1 cellular context compared by ENCODE assay signal in the genomic region with DNA sequence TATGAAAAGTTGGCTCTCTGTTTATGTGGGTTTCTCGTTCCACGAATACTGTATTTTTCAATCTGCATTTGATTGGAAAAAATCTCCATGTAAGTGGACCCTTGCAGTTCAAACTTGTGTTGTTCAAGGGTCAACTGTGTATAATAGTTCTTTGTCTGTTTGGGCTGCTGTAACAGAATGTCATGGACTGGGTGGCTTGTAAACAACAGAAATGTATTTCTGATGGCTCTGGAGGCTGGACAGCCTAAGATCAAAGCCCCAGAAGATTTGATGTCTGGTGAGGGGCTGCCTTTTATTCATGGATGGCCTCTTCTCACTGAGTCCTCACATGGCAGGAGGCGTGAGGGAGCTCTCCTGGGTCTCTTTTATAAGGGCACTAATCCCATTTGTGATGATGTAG.
TF ChIP-seq lines count a peak whose summit lies in the region.

No MANE protein-coding gene starts in this region.

TF ChIP-seq in HepG2, 621 proteins besides CTCF, POLR2A, EP300 and RAD21 (continued from another document and continues in another):
- TF ChIP-seq GATAD2A (CRISPR knock-in tag; IDR thresholded peaks at IDR 0.05) (peak; percentile 57; the same call in 1 of the 2 replicates), SMC3 (IDR thresholded peaks at IDR 0.05; ENCODE audit: low read length) (no peak), MAF1 (CRISPR knock-in tag; IDR thresholded peaks at IDR 0.05; ENCODE audit: borderline replicate concordance) (no peak), SKI (IDR thresholded peaks at IDR 0.05; ENCODE audit: partially characterized antibody) (peak; percentile 15), SP5 (CRISPR knock-in tag; IDR thresholded peaks at IDR 0.05; ENCODE audit: borderline replicate concordance, low read depth) (peak; percentile 55; the same call in 1 of the 2 replicates), REXO4 (CRISPR knock-in tag; IDR thresholded peaks at IDR 0.05; ENCODE audit: borderline replicate concordance) (no peak), NFIB (CRISPR knock-in tag; IDR thresholded peaks at IDR 0.05; ENCODE audit: borderline replicate concordance) (no peak), ZNF143 (CRISPR knock-in tag; IDR thresholded peaks at IDR 0.05) (no peak), BCL6 (CRISPR knock-in tag; IDR thresholded peaks at IDR 0.05) (peak; percentile 61), ZNF335 (CRISPR knock-in tag; IDR thresholded peaks at IDR 0.05) (no peak), JUNB (CRISPR knock-in tag; IDR thresholded peaks at IDR 0.05; ENCODE audit: borderline replicate concordance) (no peak), ZNF30 (CRISPR knock-in tag; IDR thresholded peaks at IDR 0.05) (no peak), ZNF256 (CRISPR knock-in tag; conservative IDR thresholded peaks at IDR 0.05) (no peak), KDM6A (CRISPR knock-in tag; IDR thresholded peaks at IDR 0.05; ENCODE audit: low read depth) (peak; percentile 42; the same call in 1 of the 2 replicates), ZNF737 (CRISPR knock-in tag; IDR thresholded peaks at IDR 0.05; ENCODE audit: borderline replicate concordance) (no peak), ZIK1 (CRISPR knock-in tag; IDR thresholded peaks at IDR 0.05; ENCODE audit: borderline replicate concordance, low read depth) (no peak), LCORL (IDR thresholded peaks at IDR 0.05) (no peak), LCORL (CRISPR knock-in tag; IDR thresholded peaks at IDR 0.05) (no peak), KDM1A (CRISPR knock-in tag; IDR thresholded peaks at IDR 0.05) (no peak), ZNF672 (CRISPR knock-in tag; IDR thresholded peaks at IDR 0.05) (no peak), FOXC1 (CRISPR knock-in tag; IDR thresholded peaks at IDR 0.05; ENCODE audit: borderline replicate concordance) (no peak), MEIS1 (CRISPR knock-in tag; IDR thresholded peaks at IDR 0.05; ENCODE audit: borderline replicate concordance) (no peak), ZFAT (CRISPR knock-in tag; conservative IDR thresholded peaks at IDR 0.05) (no peak), NFKB2 (CRISPR knock-in tag; IDR thresholded peaks at IDR 0.05; ENCODE audit: borderline replicate concordance) (no peak)
- TF ChIP-seq, protein P1, sequence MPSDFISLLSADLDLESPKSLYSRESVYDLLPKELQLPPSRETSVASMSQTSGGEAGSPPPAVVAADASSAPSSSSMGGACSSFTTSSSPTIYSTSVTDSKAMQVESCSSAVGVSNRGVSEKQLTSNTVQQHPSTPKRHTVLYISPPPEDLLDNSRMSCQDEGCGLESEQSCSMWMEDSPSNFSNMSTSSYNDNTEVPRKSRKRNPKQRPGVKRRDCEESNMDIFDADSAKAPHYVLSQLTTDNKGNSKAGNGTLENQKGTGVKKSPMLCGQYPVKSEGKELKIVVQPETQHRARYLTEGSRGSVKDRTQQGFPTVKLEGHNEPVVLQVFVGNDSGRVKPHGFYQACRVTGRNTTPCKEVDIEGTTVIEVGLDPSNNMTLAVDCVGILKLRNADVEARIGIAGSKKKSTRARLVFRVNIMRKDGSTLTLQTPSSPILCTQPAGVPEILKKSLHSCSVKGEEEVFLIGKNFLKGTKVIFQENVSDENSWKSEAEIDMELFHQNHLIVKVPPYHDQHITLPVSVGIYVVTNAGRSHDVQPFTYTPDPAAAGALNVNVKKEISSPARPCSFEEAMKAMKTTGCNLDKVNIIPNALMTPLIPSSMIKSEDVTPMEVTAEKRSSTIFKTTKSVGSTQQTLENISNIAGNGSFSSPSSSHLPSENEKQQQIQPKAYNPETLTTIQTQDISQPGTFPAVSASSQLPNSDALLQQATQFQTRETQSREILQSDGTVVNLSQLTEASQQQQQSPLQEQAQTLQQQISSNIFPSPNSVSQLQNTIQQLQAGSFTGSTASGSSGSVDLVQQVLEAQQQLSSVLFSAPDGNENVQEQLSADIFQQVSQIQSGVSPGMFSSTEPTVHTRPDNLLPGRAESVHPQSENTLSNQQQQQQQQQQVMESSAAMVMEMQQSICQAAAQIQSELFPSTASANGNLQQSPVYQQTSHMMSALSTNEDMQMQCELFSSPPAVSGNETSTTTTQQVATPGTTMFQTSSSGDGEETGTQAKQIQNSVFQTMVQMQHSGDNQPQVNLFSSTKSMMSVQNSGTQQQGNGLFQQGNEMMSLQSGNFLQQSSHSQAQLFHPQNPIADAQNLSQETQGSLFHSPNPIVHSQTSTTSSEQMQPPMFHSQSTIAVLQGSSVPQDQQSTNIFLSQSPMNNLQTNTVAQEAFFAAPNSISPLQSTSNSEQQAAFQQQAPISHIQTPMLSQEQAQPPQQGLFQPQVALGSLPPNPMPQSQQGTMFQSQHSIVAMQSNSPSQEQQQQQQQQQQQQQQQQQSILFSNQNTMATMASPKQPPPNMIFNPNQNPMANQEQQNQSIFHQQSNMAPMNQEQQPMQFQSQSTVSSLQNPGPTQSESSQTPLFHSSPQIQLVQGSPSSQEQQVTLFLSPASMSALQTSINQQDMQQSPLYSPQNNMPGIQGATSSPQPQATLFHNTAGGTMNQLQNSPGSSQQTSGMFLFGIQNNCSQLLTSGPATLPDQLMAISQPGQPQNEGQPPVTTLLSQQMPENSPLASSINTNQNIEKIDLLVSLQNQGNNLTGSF (CRISPR knock-in tag; IDR thresholded peaks at IDR 0.05) = no peak
- TF ChIP-seq, protein P2, sequence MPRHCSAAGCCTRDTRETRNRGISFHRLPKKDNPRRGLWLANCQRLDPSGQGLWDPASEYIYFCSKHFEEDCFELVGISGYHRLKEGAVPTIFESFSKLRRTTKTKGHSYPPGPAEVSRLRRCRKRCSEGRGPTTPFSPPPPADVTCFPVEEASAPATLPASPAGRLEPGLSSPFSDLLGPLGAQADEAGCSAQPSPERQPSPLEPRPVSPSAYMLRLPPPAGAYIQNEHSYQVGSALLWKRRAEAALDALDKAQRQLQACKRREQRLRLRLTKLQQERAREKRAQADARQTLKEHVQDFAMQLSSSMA (CRISPR knock-in tag; IDR thresholded peaks at IDR 0.05) = no peak
- TF ChIP-seq, protein P3, sequence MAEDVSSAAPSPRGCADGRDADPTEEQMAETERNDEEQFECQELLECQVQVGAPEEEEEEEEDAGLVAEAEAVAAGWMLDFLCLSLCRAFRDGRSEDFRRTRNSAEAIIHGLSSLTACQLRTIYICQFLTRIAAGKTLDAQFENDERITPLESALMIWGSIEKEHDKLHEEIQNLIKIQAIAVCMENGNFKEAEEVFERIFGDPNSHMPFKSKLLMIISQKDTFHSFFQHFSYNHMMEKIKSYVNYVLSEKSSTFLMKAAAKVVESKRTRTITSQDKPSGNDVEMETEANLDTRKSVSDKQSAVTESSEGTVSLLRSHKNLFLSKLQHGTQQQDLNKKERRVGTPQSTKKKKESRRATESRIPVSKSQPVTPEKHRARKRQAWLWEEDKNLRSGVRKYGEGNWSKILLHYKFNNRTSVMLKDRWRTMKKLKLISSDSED (CRISPR knock-in tag; IDR thresholded peaks at IDR 0.05) = no peak
- TF ChIP-seq, protein P4, sequence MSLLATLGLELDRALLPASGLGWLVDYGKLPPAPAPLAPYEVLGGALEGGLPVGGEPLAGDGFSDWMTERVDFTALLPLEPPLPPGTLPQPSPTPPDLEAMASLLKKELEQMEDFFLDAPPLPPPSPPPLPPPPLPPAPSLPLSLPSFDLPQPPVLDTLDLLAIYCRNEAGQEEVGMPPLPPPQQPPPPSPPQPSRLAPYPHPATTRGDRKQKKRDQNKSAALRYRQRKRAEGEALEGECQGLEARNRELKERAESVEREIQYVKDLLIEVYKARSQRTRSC (CRISPR knock-in tag; IDR thresholded peaks at IDR 0.05; ENCODE audit: low read depth) = no peak
- TF ChIP-seq, protein P5, sequence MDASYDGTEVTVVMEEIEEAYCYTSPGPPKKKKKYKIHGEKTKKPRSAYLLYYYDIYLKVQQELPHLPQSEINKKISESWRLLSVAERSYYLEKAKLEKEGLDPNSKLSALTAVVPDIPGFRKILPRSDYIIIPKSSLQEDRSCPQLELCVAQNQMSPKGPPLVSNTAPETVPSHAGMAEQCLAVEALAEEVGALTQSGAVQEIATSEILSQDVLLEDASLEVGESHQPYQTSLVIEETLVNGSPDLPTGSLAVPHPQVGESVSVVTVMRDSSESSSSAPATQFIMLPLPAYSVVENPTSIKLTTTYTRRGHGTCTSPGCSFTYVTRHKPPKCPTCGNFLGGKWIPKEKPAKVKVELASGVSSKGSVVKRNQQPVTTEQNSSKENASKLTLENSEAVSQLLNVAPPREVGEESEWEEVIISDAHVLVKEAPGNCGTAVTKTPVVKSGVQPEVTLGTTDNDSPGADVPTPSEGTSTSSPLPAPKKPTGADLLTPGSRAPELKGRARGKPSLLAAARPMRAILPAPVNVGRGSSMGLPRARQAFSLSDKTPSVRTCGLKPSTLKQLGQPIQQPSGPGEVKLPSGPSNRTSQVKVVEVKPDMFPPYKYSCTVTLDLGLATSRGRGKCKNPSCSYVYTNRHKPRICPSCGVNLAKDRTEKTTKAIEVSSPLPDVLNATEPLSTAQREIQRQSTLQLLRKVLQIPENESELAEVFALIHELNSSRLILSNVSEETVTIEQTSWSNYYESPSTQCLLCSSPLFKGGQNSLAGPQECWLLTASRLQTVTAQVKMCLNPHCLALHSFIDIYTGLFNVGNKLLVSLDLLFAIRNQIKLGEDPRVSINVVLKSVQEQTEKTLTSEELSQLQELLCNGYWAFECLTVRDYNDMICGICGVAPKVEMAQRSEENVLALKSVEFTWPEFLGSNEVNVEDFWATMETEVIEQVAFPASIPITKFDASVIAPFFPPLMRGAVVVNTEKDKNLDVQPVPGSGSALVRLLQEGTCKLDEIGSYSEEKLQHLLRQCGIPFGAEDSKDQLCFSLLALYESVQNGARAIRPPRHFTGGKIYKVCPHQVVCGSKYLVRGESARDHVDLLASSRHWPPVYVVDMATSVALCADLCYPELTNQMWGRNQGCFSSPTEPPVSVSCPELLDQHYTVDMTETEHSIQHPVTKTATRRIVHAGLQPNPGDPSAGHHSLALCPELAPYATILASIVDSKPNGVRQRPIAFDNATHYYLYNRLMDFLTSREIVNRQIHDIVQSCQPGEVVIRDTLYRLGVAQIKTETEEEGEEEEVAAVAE (CRISPR knock-in tag; IDR thresholded peaks at IDR 0.05; ENCODE audit: borderline replicate concordance) = no peak
- TF ChIP-seq, protein P6, sequence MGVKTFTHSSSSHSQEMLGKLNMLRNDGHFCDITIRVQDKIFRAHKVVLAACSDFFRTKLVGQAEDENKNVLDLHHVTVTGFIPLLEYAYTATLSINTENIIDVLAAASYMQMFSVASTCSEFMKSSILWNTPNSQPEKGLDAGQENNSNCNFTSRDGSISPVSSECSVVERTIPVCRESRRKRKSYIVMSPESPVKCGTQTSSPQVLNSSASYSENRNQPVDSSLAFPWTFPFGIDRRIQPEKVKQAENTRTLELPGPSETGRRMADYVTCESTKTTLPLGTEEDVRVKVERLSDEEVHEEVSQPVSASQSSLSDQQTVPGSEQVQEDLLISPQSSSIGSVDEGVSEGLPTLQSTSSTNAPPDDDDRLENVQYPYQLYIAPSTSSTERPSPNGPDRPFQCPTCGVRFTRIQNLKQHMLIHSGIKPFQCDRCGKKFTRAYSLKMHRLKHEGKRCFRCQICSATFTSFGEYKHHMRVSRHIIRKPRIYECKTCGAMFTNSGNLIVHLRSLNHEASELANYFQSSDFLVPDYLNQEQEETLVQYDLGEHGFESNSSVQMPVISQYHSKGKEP (CRISPR knock-in tag; IDR thresholded peaks at IDR 0.05) = no peak
- TF ChIP-seq, protein P7, sequence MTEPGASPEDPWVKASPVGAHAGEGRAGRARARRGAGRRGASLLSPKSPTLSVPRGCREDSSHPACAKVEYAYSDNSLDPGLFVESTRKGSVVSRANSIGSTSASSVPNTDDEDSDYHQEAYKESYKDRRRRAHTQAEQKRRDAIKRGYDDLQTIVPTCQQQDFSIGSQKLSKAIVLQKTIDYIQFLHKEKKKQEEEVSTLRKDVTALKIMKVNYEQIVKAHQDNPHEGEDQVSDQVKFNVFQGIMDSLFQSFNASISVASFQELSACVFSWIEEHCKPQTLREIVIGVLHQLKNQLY (CRISPR knock-in tag; IDR thresholded peaks at IDR 0.05) = no peak
- TF ChIP-seq, protein P8, sequence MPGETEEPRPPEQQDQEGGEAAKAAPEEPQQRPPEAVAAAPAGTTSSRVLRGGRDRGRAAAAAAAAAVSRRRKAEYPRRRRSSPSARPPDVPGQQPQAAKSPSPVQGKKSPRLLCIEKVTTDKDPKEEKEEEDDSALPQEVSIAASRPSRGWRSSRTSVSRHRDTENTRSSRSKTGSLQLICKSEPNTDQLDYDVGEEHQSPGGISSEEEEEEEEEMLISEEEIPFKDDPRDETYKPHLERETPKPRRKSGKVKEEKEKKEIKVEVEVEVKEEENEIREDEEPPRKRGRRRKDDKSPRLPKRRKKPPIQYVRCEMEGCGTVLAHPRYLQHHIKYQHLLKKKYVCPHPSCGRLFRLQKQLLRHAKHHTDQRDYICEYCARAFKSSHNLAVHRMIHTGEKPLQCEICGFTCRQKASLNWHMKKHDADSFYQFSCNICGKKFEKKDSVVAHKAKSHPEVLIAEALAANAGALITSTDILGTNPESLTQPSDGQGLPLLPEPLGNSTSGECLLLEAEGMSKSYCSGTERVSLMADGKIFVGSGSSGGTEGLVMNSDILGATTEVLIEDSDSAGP (CRISPR knock-in tag; IDR thresholded peaks at IDR 0.05; ENCODE audit: borderline replicate concordance) = no peak
- TF ChIP-seq, protein P9, sequence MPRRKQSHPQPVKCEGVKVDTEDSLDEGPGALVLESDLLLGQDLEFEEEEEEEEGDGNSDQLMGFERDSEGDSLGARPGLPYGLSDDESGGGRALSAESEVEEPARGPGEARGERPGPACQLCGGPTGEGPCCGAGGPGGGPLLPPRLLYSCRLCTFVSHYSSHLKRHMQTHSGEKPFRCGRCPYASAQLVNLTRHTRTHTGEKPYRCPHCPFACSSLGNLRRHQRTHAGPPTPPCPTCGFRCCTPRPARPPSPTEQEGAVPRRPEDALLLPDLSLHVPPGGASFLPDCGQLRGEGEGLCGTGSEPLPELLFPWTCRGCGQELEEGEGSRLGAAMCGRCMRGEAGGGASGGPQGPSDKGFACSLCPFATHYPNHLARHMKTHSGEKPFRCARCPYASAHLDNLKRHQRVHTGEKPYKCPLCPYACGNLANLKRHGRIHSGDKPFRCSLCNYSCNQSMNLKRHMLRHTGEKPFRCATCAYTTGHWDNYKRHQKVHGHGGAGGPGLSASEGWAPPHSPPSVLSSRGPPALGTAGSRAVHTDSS (CRISPR knock-in tag; conservative IDR thresholded peaks at IDR 0.05) = no peak
- TF ChIP-seq, protein P10, sequence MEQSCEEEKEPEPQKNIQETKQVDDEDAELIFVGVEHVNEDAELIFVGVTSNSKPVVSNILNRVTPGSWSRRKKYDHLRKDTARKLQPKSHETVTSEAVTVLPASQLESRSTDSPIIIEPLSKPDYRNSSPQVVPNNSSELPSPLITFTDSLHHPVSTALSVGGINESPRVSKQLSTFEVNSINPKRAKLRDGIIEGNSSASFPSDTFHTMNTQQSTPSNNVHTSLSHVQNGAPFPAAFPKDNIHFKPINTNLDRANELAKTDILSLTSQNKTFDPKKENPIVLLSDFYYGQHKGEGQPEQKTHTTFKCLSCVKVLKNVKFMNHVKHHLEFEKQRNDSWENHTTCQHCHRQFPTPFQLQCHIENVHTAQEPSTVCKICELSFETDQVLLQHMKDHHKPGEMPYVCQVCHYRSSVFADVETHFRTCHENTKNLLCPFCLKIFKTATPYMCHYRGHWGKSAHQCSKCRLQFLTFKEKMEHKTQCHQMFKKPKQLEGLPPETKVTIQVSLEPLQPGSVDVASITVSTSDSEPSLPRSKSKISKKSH (CRISPR knock-in tag; IDR thresholded peaks at IDR 0.05; ENCODE audit: borderline replicate concordance) = no peak
